In the genomic region with DNA sequence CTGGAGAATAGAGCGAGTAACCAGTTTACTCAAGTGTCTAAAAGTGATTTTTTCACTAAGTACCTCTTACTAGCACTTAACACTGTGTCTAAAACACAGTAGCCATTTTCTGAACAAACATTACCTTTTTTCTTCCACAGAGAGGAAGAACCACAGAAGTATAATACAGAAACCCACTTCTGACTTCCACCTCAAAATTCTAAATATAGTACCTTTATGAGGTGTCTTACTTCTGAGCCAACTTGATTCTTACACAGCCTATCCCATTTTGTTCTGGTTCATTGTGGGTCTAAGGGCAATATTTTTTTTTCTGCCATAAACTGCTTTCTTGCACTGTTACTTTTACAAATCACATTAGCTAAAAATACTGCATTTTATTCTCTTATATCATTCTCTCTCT, we compare ENCODE assay signal across 20 cellular contexts.
"Had no signal": no experiment of that assay in that cellular context is flagged by ENCODE, and none has a peak within 500 bp of the region (broad histone marks: within the 10 kb centered on the region; RNA-seq: fewer than 3 reads in every experiment).

No MANE protein-coding gene starts in this region.

- H3K9me3 ChIP-seq: SJCRH30 had no signal

- ATAC-seq: Panc1, PC-3, SK-N-SH treated with all-trans-retinoic acid at 6 μM for 48 hours had no signal

- H3K27me3 ChIP-seq: SJCRH30 had no signal

- H3K36me3 ChIP-seq: SJCRH30 had no signal

- H3K27ac ChIP-seq: RWPE1, SJCRH30 had no signal

- DNase-seq: KBM-7; MM.1S; NCI-H1092 treated with DMSO at 0.1 percent for 48 hours; NCI-H1436; NCI-H187; NCI-H2029; NCI-H2081 treated with DMSO at 0.1 percent for 48 hours; NCI-H226; NCI-H446; NCI-H510A; NCI-H524 treated with DMSO at 0.1 percent for 48 hours; NCI-H69; NCI-H774; NK-92 treated with Interleukin-12 subunit alpha and Interleukin-12 subunit beta, amount 100 ng/mL, for 24 hours; PC-3; SHP77 treated with DMSO at 0.1 percent for 48 hours; SJCRH30 had no signal

- H3K4me3 ChIP-seq: SJCRH30 had no signal

- H3K4me1 ChIP-seq: SJCRH30 had no signal
